In genomic region chr13:41418027-41418426, GRCh38 we compare ENCODE assay signal across 18 cellular contexts. TPM values are rescaled to one million over a fixed set of nuclear protein-coding genes. Genes with fewer than 3 reads are reported as not detected.
A peak's percentile ranks its signal among the peaks of the same experiment; 100 is the strongest.
DNase-seq lines count a peak whose midpoint lies in the region; ATAC-seq and TF ChIP-seq lines count a peak whose summit lies in the region.
"Had no signal": no experiment of that assay in that cellular context is flagged by ENCODE, and none has a peak within 500 bp of the region (broad histone marks: within the 10 kb centered on the region; RNA-seq: fewer than 3 reads in every experiment).

No MANE protein-coding gene starts in this region.

- no peaks in the 10 kb centered on the region for H3K9me3 ChIP-seq in ovary
- H3K9me3 ChIP-seq: BLaER1, mucosa of descending colon had no signal

- intact Hi-C loops in ovary (cut with DNase I), result no loop called here
- intact Hi-C loops in left colon (cut with DNase I, micrococcal nuclease), result no loop called here

- WGBS in ovary, 3 donors, result 14 to 24% (median 15%) methylated on average over 5 of the region's 5 CpGs

- no peak overlapping the region for H3K27ac ChIP-seq in ovary
- H3K27ac ChIP-seq: BLaER1, cardiac muscle cell, foreskin keratinocyte had no signal

- no peak for TF ChIP-seq CTCF in ovary (IDR thresholded peaks at IDR 0.05)

- no peak for ATAC-seq in left colon
- ATAC-seq: foreskin keratinocyte, mucosa of descending colon had no signal

- H3K4me3 ChIP-seq in ovary, result no peak overlapping the region
- H3K4me3 ChIP-seq: BLaER1, cardiac muscle cell, mucosa of descending colon had no signal

- TF ChIP-seq POLR2A in ovary (IDR thresholded peaks at IDR 0.05), result no peak

- no peak for TF ChIP-seq EP300 in ovary (IDR thresholded peaks at IDR 0.05)

- peak; percentile 88 for DNase-seq in HCEC 1CT
- peak; percentile 11 for DNase-seq in brain pericyte (ENCODE audit: low read depth, low spot score)
- peak; percentile 77 for DNase-seq in foreskin melanocyte
- peak; percentile 47 for DNase-seq in smooth muscle cell of the brain vasculature (ENCODE audit: low read depth, low spot score)
- no peak for DNase-seq in ovary
- DNase-seq in LoVo (ENCODE audit: low spot score), result no peak
- no peak for DNase-seq in left colon
- DNase-seq: activated CD4-positive, alpha-beta T cell treated with anti-CD3 and anti-CD28 coated beads, Interleukin-2, amount 50 U/mL, for 4 hours; activated T-cell treated with anti-CD3 and anti-CD28 coated beads, Interleukin-2, amount 50 U/mL, for 1 hour; DMS 273 treated with DMSO at 0.1 percent for 48 hours; H7; mucosa of descending colon; occipital lobe; stimulated activated CD4-positive, alpha-beta T cell treated with anti-CD3 and anti-CD28 coated beads, Interleukin-4, amount 100 ng/mL, for 4 hours; stimulated activated CD8-positive, alpha-beta memory T cell treated with anti-CD3 and anti-CD28 coated beads, Interleukin-4, amount 100 ng/mL, for 48 hours had no signal

- no peaks in the 10 kb centered on the region for H3K27me3 ChIP-seq in ovary
- H3K27me3 ChIP-seq: BLaER1, cardiac muscle cell, foreskin keratinocyte had no signal

- no peaks in the 10 kb centered on the region for H3K36me3 ChIP-seq in ovary
- H3K36me3 ChIP-seq: BLaER1, cardiac muscle cell had no signal

- H3K4me1 ChIP-seq in ovary (ENCODE audit: insufficient read depth), result no peaks in the 10 kb centered on the region

RNA-seq across cellular contexts. Expression of gene RGCC, which starts 39.3 kb away (rescaled TPM):
- 10 to 100 TPM in 3 of 7 donors, 1 to 10 TPM in 4; 1.7 to 62.2 (median 5.2) TPM for total RNA-seq in ovary
- polyA plus RNA-seq in ovary, result 10 to 100 TPM in 1 of 2 donors, 1 to 10 TPM in 1; 4.5 to 14.9 TPM
- 1 to 10 TPM; 5.7 to 6.4 TPM for total RNA-seq in left colon
- total RNA-seq: cardiac muscle cell had no signal
- polyA plus RNA-seq: cardiac muscle cell had no signal

Comparison
In these comparisons a context has a peak if more than half of its experiments do, and no peak if none do; other contexts are left out.
1. DNase-seq: peak in HCEC 1CT (single experiment), brain pericyte (single experiment), foreskin melanocyte (single experiment) and smooth muscle cell of the brain vasculature (single experiment); none in ovary (0 of 5), LoVo (single experiment) and left colon (0 of 2).